In the genomic region with DNA sequence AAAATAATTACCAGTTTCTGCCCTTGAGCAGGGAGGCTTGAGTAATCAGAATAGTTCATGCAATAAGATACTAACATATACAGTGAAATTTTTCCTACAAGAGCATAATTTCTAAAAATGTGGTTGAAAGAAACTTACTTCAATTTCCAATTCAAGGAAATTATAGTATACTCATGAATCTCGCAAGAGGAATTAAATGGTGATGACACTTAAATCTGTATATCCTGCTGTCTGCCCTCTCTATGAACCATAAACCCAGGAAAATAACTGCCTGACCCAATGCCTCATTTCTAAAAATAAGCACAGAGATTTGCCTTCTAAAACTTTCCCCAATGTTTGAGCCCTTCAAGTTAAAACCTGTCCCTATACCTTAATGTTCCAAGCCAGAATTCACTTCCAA, we compare ENCODE assay signal across 18 cellular contexts.
DNase-seq lines count a peak whose midpoint lies in the region; ATAC-seq and TF ChIP-seq lines count a peak whose summit lies in the region.
"Had no signal": no experiment of that assay in that cellular context is flagged by ENCODE, and none has a peak within 500 bp of the region (broad histone marks: within the 10 kb centered on the region; RNA-seq: fewer than 3 reads in every experiment).

No MANE protein-coding gene starts in this region.

- no peaks in the 10 kb centered on the region for H3K27me3 Mint-ChIP-seq in Calu3 (ENCODE audit: unreplicated experiment)
- H3K27me3 Mint-ChIP-seq: B cell had no signal

- H3K9me3 Mint-ChIP-seq in Calu3 (ENCODE audit: low read depth, unreplicated experiment), result no peaks in the 10 kb centered on the region

- intact Hi-C loops in Calu3 (cut with micrococcal nuclease; ENCODE audit: unreplicated experiment) (loop anchor here (5.0 kb wide), 1 partner anchor 154 kb away; no protein-coding TSS in a partner anchor), OCI-LY7 (cut with micrococcal nuclease; ENCODE audit: unreplicated experiment) (no loop called here)

- no peak for TF ChIP-seq CTCF in Calu3 (IDR thresholded peaks at IDR 0.05; ENCODE audit: unreplicated experiment)
- TF ChIP-seq CTCF in RWPE2 (IDR thresholded peaks at IDR 0.05; ENCODE audit: poor library complexity, severe bottlenecking), result no peak
- no peak for TF ChIP-seq CTCF in choroid plexus epithelial cell (conservative IDR thresholded peaks at IDR 0.05; ENCODE audit: low read depth, low read length)
- TF ChIP-seq CTCF in foreskin keratinocyte (conservative IDR thresholded peaks at IDR 0.05), result no peak
- TF ChIP-seq CTCF in OCI-LY7 (conservative IDR thresholded peaks at IDR 0.05; ENCODE audit: low read length), result no peak

- H3K27ac Mint-ChIP-seq in Calu3 (ENCODE audit: unreplicated experiment), result peak overlapping the region; percentile 5
- H3K27ac Mint-ChIP-seq: B cell, CD14-positive monocyte had no signal

- H2AFZ ChIP-seq in OCI-LY7 (ENCODE audit: low read length), result no peak overlapping the region

- no peaks in the 10 kb centered on the region for H3K27me3 ChIP-seq in RWPE2 (ENCODE audit: insufficient read depth, poor library complexity, severe bottlenecking)
- H3K27me3 ChIP-seq in foreskin keratinocyte, result no peaks in the 10 kb centered on the region
- H3K27me3 ChIP-seq: MG63, SJSA1 had no signal

- no peaks in the 10 kb centered on the region for H3K79me2 ChIP-seq in OCI-LY7 (ENCODE audit: insufficient read depth, low read depth, low read length)

- H3K9me3 ChIP-seq in RWPE2 (ENCODE audit: severe bottlenecking), result no peaks in the 10 kb centered on the region
- H3K9me3 ChIP-seq in OCI-LY7 (ENCODE audit: low read length), result no peaks in the 10 kb centered on the region
- H3K9me3 ChIP-seq: MG63, SJSA1 had no signal

- H3K27ac ChIP-seq in RWPE2 (ENCODE audit: poor library complexity, severe bottlenecking), result no peak overlapping the region
- peak overlapping the region; percentile 4 for H3K27ac ChIP-seq in foreskin keratinocyte
- no peak overlapping the region for H3K27ac ChIP-seq in OCI-LY7 (ENCODE audit: low read depth, low read length, poor library complexity, severe bottlenecking)
- H3K27ac ChIP-seq: SJSA1 had no signal

- CTCF ChIA-PET in Calu3 (lab: Charles Lee) (no interaction called here), OCI-LY7 (lab: Charles Lee; ENCODE audit: unreplicated experiment) (interaction anchor here (0.6 kb wide), 1 partner anchor 39 kb away, joined by 4 read pairs; no protein-coding TSS in a partner anchor)

- H3K4me1 ChIP-seq in RWPE2 (ENCODE audit: insufficient read depth, poor library complexity, severe bottlenecking), result peaks cover 12% of the 10 kb centered on the region
- H3K4me1 ChIP-seq in foreskin keratinocyte, result peaks cover 21% of the 10 kb centered on the region
- H3K4me1 ChIP-seq in OCI-LY7 (ENCODE audit: insufficient read depth, low read length, poor library complexity, severe bottlenecking), result no peaks in the 10 kb centered on the region
- H3K4me1 ChIP-seq: SJSA1 had no signal

- H3K4me2 ChIP-seq in OCI-LY7 (ENCODE audit: low read length), result no peak overlapping the region

- DNase-seq in Calu3 (no peak), RWPE2 (ENCODE audit: low spot score) (no peak), choroid plexus epithelial cell (ENCODE audit: low read depth) (peak; percentile 47), foreskin keratinocyte (peak; percentile 51 to 83), NCI-H345 (lab: John Stamatoyannopoulos, UW) (no peak), NCI-H774 (lab: John Stamatoyannopoulos, UW) (no peak), mucosa of gallbladder (ENCODE audit: low spot score) (no peak), OCI-LY7 (ENCODE audit: low spot score) (no peak)
- DNase-seq: Kasumi-1; MG63; NCI-H1417 treated with DMSO at 0.1 percent for 48 hours; NCI-H187; NCI-H2107; NK-92 treated with Interleukin-12 subunit alpha and Interleukin-12 subunit beta, amount 100 ng/mL, for 24 hours had no signal

- peak; percentile 76 for ATAC-seq in RWPE2 (ENCODE audit: low read depth)
- peak; percentile 88 for ATAC-seq in foreskin keratinocyte
- ATAC-seq: Panc1 had no signal

- H3K4me3 ChIP-seq in RWPE2 (ENCODE audit: severe bottlenecking) (no peak overlapping the region), choroid plexus epithelial cell (ENCODE audit: low read depth, low read length) (no peak overlapping the region), OCI-LY7 (ENCODE audit: low read depth, low read length, poor library complexity, severe bottlenecking) (no peak overlapping the region)
- H3K4me3 ChIP-seq: MG63, SJSA1 had no signal

- BruUV-seq in Calu3 (replicated peaks; lab: Mats Ljungman, UMichigan), result no TSS peak
- BruUV-seq in OCI-LY7 (replicated peaks; lab: Mats Ljungman, UMichigan), result no TSS peak

- H3K36me3 Mint-ChIP-seq in Calu3 (ENCODE audit: insufficient read depth, unreplicated experiment), result peaks cover 13% of the 10 kb centered on the region
- H3K36me3 Mint-ChIP-seq: CD14-positive monocyte had no signal

- H3K36me3 ChIP-seq in RWPE2 (ENCODE audit: low read depth) (peaks cover 6% of the 10 kb centered on the region; the same call in 1 of the 2 replicates), OCI-LY7 (ENCODE audit: insufficient read depth, low read length) (no peaks in the 10 kb centered on the region)
- H3K36me3 ChIP-seq: MG63, SJSA1 had no signal

- POLR2A ChIA-PET in OCI-LY7 (lab: Charles Lee), result no interaction called here

- H3K4me3 Mint-ChIP-seq in Calu3 (ENCODE audit: low read depth, unreplicated experiment), result no peak overlapping the region
- H3K4me3 Mint-ChIP-seq: B cell, CD14-positive monocyte had no signal

- H4K20me1 ChIP-seq in OCI-LY7 (ENCODE audit: insufficient read depth, low read length), result no peaks in the 10 kb centered on the region

- H3K9me2 ChIP-seq in OCI-LY7 (ENCODE audit: insufficient read depth, low read length), result no peaks in the 10 kb centered on the region

- H3K4me1 Mint-ChIP-seq in Calu3 (ENCODE audit: low read depth, unreplicated experiment), result peaks cover 24% of the 10 kb centered on the region
- H3K4me1 Mint-ChIP-seq: B cell, CD14-positive monocyte had no signal

Comparison
In these comparisons a context has a peak if more than half of its experiments do, and no peak if none do; other contexts are left out.
1. DNase-seq: peak in choroid plexus epithelial cell (single experiment) and foreskin keratinocyte (2 of 2); none in Calu3 (single experiment), RWPE2 (single experiment), NCI-H345 (single experiment), NCI-H774 (single experiment), mucosa of gallbladder (single experiment) and OCI-LY7 (single experiment).